In genomic region chr7:50119815-50120637, GRCh38 we compare ENCODE assay signal across 9 cellular contexts. TPM values are rescaled to one million over a fixed set of nuclear protein-coding genes. Genes with fewer than 3 reads are reported as not detected.
A peak's percentile ranks its signal among the peaks of the same experiment; 100 is the strongest.
DNase-seq lines count a peak whose midpoint lies in the region; ATAC-seq lines count a peak whose summit lies in the region.
"Had no signal": no experiment of that assay in that cellular context is flagged by ENCODE, and none has a peak within 500 bp of the region (broad histone marks: within the 10 kb centered on the region; RNA-seq: fewer than 3 reads in every experiment).

No MANE protein-coding gene starts in this region.

- no peaks in the 10 kb centered on the region for H3K4me1 Mint-ChIP-seq in T-helper 17 cell

- H3K4me3 Mint-ChIP-seq in T-helper 17 cell: no peak overlapping the region

- H3K27ac Mint-ChIP-seq in T-helper 17 cell: no peak overlapping the region

- DNase-seq in SIG-M5 treated with dmso at 0.1 percent for 504 hours (lab: John Stamatoyannopoulos, UW; ENCODE audit: unreplicated experiment) (peak; percentile 25), SIG-M5 (lab: John Stamatoyannopoulos, UW) (no peak), T-helper 17 cell (no peak), iPS-NIHi11 (ENCODE audit: low spot score) (peak; percentile 48), T-helper 9 cell (no peak), inferior parietal cortex (ENCODE audit: extremely low spot score) (no peak), NCI-H1436 treated with DMSO at 0.1 percent for 48 hours (lab: John Stamatoyannopoulos, UW) (no peak)

- no peaks in the 10 kb centered on the region for H3K36me3 Mint-ChIP-seq in T-helper 17 cell (ENCODE audit: low read depth)

- H3K9me3 ChIP-seq in T-helper 17 cell (ENCODE audit: control insufficient read depth, low read length, poor library complexity, severe bottlenecking): no peaks in the 10 kb centered on the region
- H3K9me3 ChIP-seq: BLaER1 treated with 17β-estradiol and CSF1 and Interleukin-3, amounts not matched to agents 10 nM and 100 nM had no signal

- H3K27me3 Mint-ChIP-seq in T-helper 17 cell: peaks cover 18% of the 10 kb centered on the region

- ATAC-seq in HG03097 (IDR thresholded peaks at IDR 0.05; ENCODE audit: low FRiP score, unreplicated experiment): peak; percentile 60
- ATAC-seq in T-helper 17 cell: peak; percentile 49

RNA-seq across cellular contexts. Expression of gene ZPBP, which starts 27.0 kb away (rescaled TPM):
- not detected for total RNA-seq in T-helper 17 cell

Comparison
In these comparisons a context has a peak if more than half of its experiments do, and no peak if none do; other contexts are left out.
1. DNase-seq: peak in SIG-M5 treated with dmso at 0.1 percent for 504 hours (single experiment) and iPS-NIHi11 (single experiment); none in SIG-M5 (single experiment), T-helper 17 cell (0 of 3), T-helper 9 cell (single experiment), inferior parietal cortex (single experiment) and NCI-H1436 treated with DMSO at 0.1 percent for 48 hours (single experiment).